ENCODE assay signal across 9 cellular contexts in genomic region chr2:200286578-200286977, GRCh38. TPM values are rescaled to one million over a fixed set of nuclear protein-coding genes. Genes with fewer than 3 reads are reported as not detected.
"Had no signal": no experiment of that assay in that cellular context is flagged by ENCODE, and none has a peak within 500 bp of the region (broad histone marks: within the 10 kb centered on the region; RNA-seq: fewer than 3 reads in every experiment).

No MANE protein-coding gene starts in this region.

- FAIRE-seq: G401.6, GM12878, GM12891, GM12892, GM18507, GM19239 had no signal

- ATAC-seq: GM12878 had no signal

- H3K4me3 ChIP-seq: GM12878 had no signal

- DNase-seq: GDM1, GF-D8 had no signal

RNA-seq across cellular contexts. Expression of gene SPATS2L, which starts 19.9 kb away (rescaled TPM):
- total RNA-seq: G401 had no signal
